Comparison of ENCODE assay signal across 33 cellular contexts in the genomic region with DNA sequence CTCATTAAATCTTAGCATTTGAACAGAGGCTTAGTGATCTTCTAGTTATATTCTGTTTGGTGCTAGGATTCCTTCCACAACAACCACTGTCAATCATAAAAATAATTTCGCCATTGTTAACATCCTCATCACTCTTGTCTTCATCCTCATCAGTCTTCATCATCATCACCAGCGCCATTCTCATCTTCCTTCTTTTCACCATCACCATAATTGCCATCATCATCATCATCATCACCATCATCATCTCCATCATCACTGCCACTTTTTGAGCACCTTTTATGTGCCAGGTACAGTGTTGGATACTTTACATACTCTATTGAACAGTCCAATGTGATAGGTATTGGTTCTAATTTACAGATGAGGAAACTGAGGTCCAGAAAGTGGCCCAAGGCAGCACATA.
DNase-seq lines count a peak whose midpoint lies in the region; ATAC-seq, FAIRE-seq and TF ChIP-seq lines count a peak whose summit lies in the region.
"Had no signal": no experiment of that assay in that cellular context is flagged by ENCODE, and none has a peak within 500 bp of the region (broad histone marks: within the 10 kb centered on the region; RNA-seq: fewer than 3 reads in every experiment).

No MANE protein-coding gene starts in this region.

- TF ChIP-seq RAD21 in HepG2 (CRISPR knock-in tag; IDR thresholded peaks at IDR 0.05), result no peak

- H4K20me1 ChIP-seq in HepG2 (ENCODE audit: insufficient read depth, low read length), result no peaks in the 10 kb centered on the region
- H4K20me1 ChIP-seq: BLaER1; BLaER1 treated with 17β-estradiol and CSF1 and Interleukin-3, amounts not matched to agents 10 nM and 100 nM had no signal

- ATAC-seq in HepG2, result no peak
- no peak for ATAC-seq in right lobe of liver
- ATAC-seq in GM21515 (IDR thresholded peaks at IDR 0.05; ENCODE audit: unreplicated experiment), result no peak
- ATAC-seq: A549; CD8-positive, alpha-beta T cell had no signal

- H3K4me1 ChIP-seq in HepG2 (ENCODE audit: insufficient read depth, low read length), result no peaks in the 10 kb centered on the region
- no peaks in the 10 kb centered on the region for H3K4me1 ChIP-seq in right lobe of liver
- no peaks in the 10 kb centered on the region for H3K4me1 ChIP-seq in HEK293 (ENCODE audit: control insufficient read depth, insufficient read depth, low read length)
- H3K4me1 ChIP-seq: A549, BE2C, Caco-2 had no signal

- no peak for DNase-seq in HepG2 (ENCODE audit: low spot score)
- DNase-seq in right lobe of liver, result no peak
- DNase-seq in HEK293T (ENCODE audit: extremely low spot score), result no peak
- DNase-seq in NCI-H146 (lab: John Stamatoyannopoulos, UW), result no peak
- DNase-seq: 8988T; ACHN; AML-193; BE2C; C1 segment of cervical spinal cord; Caco-2; Calu3; CD4-positive, alpha-beta memory T cell; CD4-positive, alpha-beta T cell; CD4-positive, CD25-positive, alpha-beta regulatory T cell; CD8-positive, alpha-beta memory T cell; CD8-positive, alpha-beta T cell; COR-L47; DMS 273 treated with DMSO at 0.1 percent for 48 hours; DMS153; DMS53; DMS79; DMS79 treated with DMSO at 0.1 percent for 48 hours; DND-41; EL had no signal

- WGBS in HepG2 (ENCODE audit: low lambda C conversion rate), result 14% methylated on average over 2 of the region's 2 CpGs
- WGBS in right lobe of liver (ENCODE audit: insufficient coverage, low coverage, low lambda C conversion rate, missing lambda C conversion rate), result 71% methylated on average over 2 of the region's 2 CpGs

- no peaks in the 10 kb centered on the region; a peak in 2 of 5 replicates for H3K27me3 ChIP-seq in HepG2 (ENCODE audit: control insufficient read depth in 1 of 2, insufficient read depth in 2 of 2, low read length in 2 of 2)
- no peaks in the 10 kb centered on the region for H3K27me3 ChIP-seq in right lobe of liver
- H3K27me3 ChIP-seq: BE2C had no signal

- no peaks in the 10 kb centered on the region for H3K79me2 ChIP-seq in HepG2 (ENCODE audit: insufficient read depth, low read length)

- H3K27ac ChIP-seq in HepG2 (ENCODE audit: extremely low read length, insufficient read depth, low read length), result no peak overlapping the region
- no peak overlapping the region for H3K27ac ChIP-seq in right lobe of liver
- H3K27ac ChIP-seq in HEK293 (ENCODE audit: extremely low read depth, low read depth, low read length), result no peak overlapping the region
- H3K27ac ChIP-seq: 22Rv1; A549; BLaER1; BLaER1 treated with 17β-estradiol and CSF1 and Interleukin-3, amounts not matched to agents 10 nM and 100 nM; C4-2B had no signal

- H3K36me3 ChIP-seq in HepG2 (replicated peaks in 1 of 2; ENCODE audit: control insufficient read depth in 1 of 2, insufficient read depth in 2 of 2, low read length in 2 of 2) (no peaks in the 10 kb centered on the region), right lobe of liver (no peaks in the 10 kb centered on the region), HEK293 (ENCODE audit: control insufficient read depth in 2 of 2, insufficient read depth in 1 of 2, low read length in 2 of 2) (no peaks in the 10 kb centered on the region)
- H3K36me3 ChIP-seq: BE2C; BLaER1; BLaER1 treated with 17β-estradiol and CSF1 and Interleukin-3, amounts not matched to agents 10 nM and 100 nM had no signal

- no peak overlapping the region for H3K4me3 ChIP-seq in HepG2 (replicated peaks in 1 of 3; ENCODE audit: insufficient read depth in 1 of 3, low read depth in 2 of 3, low read length in 3 of 3)
- no peak overlapping the region for H3K4me3 ChIP-seq in right lobe of liver
- H3K4me3 ChIP-seq in HEK293 (ENCODE audit: low read depth, low read length), result no peak overlapping the region
- H3K4me3 ChIP-seq: A549; BLaER1; BLaER1 treated with 17β-estradiol and CSF1 and Interleukin-3, amounts not matched to agents 10 nM and 100 nM had no signal

- no TSS peak for BruUV-seq in HepG2 (replicated peaks; lab: Mats Ljungman, UMichigan)

- no peak overlapping the region for H2AFZ ChIP-seq in HepG2 (ENCODE audit: low read length)

- no peak overlapping the region for H3K9ac ChIP-seq in HepG2 (ENCODE audit: insufficient read depth, low read depth, low read length)
- H3K9ac ChIP-seq: BLaER1; BLaER1 treated with 17β-estradiol and CSF1 and Interleukin-3, amounts not matched to agents 10 nM and 100 nM had no signal

- H3K4me2 ChIP-seq in HepG2 (ENCODE audit: low read depth, low read length), result no peak overlapping the region
- H3K4me2 ChIP-seq: A549; BLaER1; BLaER1 treated with 17β-estradiol and CSF1 and Interleukin-3, amounts not matched to agents 10 nM and 100 nM had no signal

- intact Hi-C loops in HepG2 (cut with micrococcal nuclease; ENCODE audit: unreplicated experiment), result no loop called here
- intact Hi-C loops in right lobe of liver (cut with DNase I), result no loop called here

- POLR2A ChIA-PET in HepG2 (lab: Yijun Ruan, JAX), result no interaction called here
- POLR2A ChIA-PET in HEK293 (lab: Yijun Ruan, JAX), result no interaction called here
- POLR2A ChIA-PET in HEK293T (lab: Yijun Ruan, JAX), result no interaction called here

- in situ Hi-C loops in HepG2 (cut with HindIII; ENCODE audit: extremely low pct_ligation_motif_present, low pct_unique_long_range_greater_than_20kb), result no loop called here

- TF ChIP-seq POLR2A in HepG2 (IDR thresholded peaks at IDR 0.05; ENCODE audit: insufficient read depth in 1 of 2, low read depth in 2 of 2, low read length in 2 of 2) (no peak), right lobe of liver (IDR thresholded peaks at IDR 0.05) (no peak)

- FAIRE-seq in HepG2 (lab: Jason Lieb, UNC), result no peak
- FAIRE-seq: A204.1, A549, D721Med had no signal

- TF ChIP-seq EP300 in HepG2 (IDR thresholded peaks at IDR 0.05; ENCODE audit: low read depth in 2 of 2, low read length in 2 of 2) (no peak), HepG2 (CRISPR knock-in tag; IDR thresholded peaks at IDR 0.05; ENCODE audit: borderline replicate concordance) (no peak)

- CTCF ChIA-PET in HepG2 (lab: Yijun Ruan, JAX; ENCODE audit: low intra/inter-chr PET ratio, low total read pairs), result no interaction called here
- CTCF ChIA-PET in HEK293 (lab: Yijun Ruan, JAX), result interaction anchor here (0.7 to 0.8 kb wide), 2 partner anchors 15 to 311 kb away, joined by 3 read pairs; no protein-coding TSS in a partner anchor
- CTCF ChIA-PET in HEK293T (lab: Yijun Ruan, JAX), result no interaction called here

- TF ChIP-seq CTCF in HepG2 (CRISPR knock-in tag; IDR thresholded peaks at IDR 0.05) (no peak), right lobe of liver (IDR thresholded peaks at IDR 0.05) (no peak), HEK293 (tag by site-specific recombination; IDR thresholded peaks at IDR 0.05) (no peak)

- H3K9me3 ChIP-seq in HepG2 (ENCODE audit: low read length) (no peaks in the 10 kb centered on the region), right lobe of liver (no peaks in the 10 kb centered on the region), HEK293 (ENCODE audit: control insufficient read depth, insufficient read depth, low read depth, low read length) (no peaks in the 10 kb centered on the region)
- H3K9me3 ChIP-seq: A549, BE2C, BLaER1, Caco-2 had no signal

TF ChIP-seq in HepG2, 621 proteins besides CTCF, POLR2A, EP300 and RAD21:
- no peak for TF ChIP-seq GLI4 (CRISPR knock-in tag; IDR thresholded peaks at IDR 0.05; ENCODE audit: borderline replicate concordance)
- peak; percentile 77; the same call in 1 of the 2 replicates for TF ChIP-seq CREB1 (IDR thresholded peaks at IDR 0.05)
- no peak for TF ChIP-seq CREB1 (CRISPR knock-in tag; IDR thresholded peaks at IDR 0.05)

TF ChIP-seq in HEK293, 187 proteins besides CTCF, POLR2A, EP300 and RAD21:
- TF ChIP-seq ZNF133 (tag by site-specific recombination; IDR thresholded peaks at IDR 0.05), result no peak
- TF ChIP-seq, protein P1, sequence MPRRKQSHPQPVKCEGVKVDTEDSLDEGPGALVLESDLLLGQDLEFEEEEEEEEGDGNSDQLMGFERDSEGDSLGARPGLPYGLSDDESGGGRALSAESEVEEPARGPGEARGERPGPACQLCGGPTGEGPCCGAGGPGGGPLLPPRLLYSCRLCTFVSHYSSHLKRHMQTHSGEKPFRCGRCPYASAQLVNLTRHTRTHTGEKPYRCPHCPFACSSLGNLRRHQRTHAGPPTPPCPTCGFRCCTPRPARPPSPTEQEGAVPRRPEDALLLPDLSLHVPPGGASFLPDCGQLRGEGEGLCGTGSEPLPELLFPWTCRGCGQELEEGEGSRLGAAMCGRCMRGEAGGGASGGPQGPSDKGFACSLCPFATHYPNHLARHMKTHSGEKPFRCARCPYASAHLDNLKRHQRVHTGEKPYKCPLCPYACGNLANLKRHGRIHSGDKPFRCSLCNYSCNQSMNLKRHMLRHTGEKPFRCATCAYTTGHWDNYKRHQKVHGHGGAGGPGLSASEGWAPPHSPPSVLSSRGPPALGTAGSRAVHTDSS (tag by site-specific recombination; IDR thresholded peaks at IDR 0.05), result peak; percentile 86

TF ChIP-seq in HEK293T, 16 proteins besides CTCF, POLR2A, EP300 and RAD21:
- TF ChIP-seq L3MBTL2 (conservative IDR thresholded peaks at IDR 0.05), result no peak
- TF ChIP-seq, protein P2, sequence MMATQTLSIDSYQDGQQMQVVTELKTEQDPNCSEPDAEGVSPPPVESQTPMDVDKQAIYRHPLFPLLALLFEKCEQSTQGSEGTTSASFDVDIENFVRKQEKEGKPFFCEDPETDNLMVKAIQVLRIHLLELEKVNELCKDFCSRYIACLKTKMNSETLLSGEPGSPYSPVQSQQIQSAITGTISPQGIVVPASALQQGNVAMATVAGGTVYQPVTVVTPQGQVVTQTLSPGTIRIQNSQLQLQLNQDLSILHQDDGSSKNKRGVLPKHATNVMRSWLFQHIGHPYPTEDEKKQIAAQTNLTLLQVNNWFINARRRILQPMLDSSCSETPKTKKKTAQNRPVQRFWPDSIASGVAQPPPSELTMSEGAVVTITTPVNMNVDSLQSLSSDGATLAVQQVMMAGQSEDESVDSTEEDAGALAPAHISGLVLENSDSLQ (IDR thresholded peaks at IDR 0.05), result peak; percentile 7; the same call in 1 of the 2 replicates
